8 cellular contexts compared by ENCODE assay signal in genomic region chr10:18651324-18652007, GRCh38. TPM values are rescaled to one million over a fixed set of nuclear protein-coding genes. Genes with fewer than 3 reads are reported as not detected.
A peak's percentile ranks its signal among the peaks of the same experiment; 100 is the strongest.
DNase-seq lines count a peak whose midpoint lies in the region; ATAC-seq, FAIRE-seq and TF ChIP-seq lines count a peak whose summit lies in the region.

NSUN6 (minus strand) TSS chr10:18651587; CDS start chr10:18651203, 384 bp downstream.

- TF ChIP-seq POLR2A in GM12892 (IDR thresholded peaks at IDR 0.05; ENCODE audit: low read depth, low read length) (peak; percentile 87), prostate gland (IDR thresholded peaks at IDR 0.05) (peak; percentile 79)

- peaks cover 15% of the 10 kb centered on the region for H3K36me3 Mint-ChIP-seq in T-helper 1 cell treated with Interleukin-12 subunit alpha and Interleukin-12 subunit beta and Interleukin-4 antibody, amounts not matched to agents 30 μg/mL and 1 μg/mL, for 36 hours (ENCODE audit: low read depth)

- peak within 1 kb of the TSS; percentile 98 for H3K27ac Mint-ChIP-seq in T-helper 1 cell treated with Interleukin-12 subunit alpha and Interleukin-12 subunit beta and Interleukin-4 antibody, amounts not matched to agents 30 μg/mL and 1 μg/mL, for 36 hours

- H3K36me3 ChIP-seq in prostate gland, result no peaks in the 10 kb centered on the region

- FAIRE-seq in GM12892 (lab: Jason Lieb, UNC), result peak; percentile 99
- FAIRE-seq in urothelium cell line (lab: Jason Lieb, UNC), result peak; percentile 50

- H3K27me3 Mint-ChIP-seq in T-helper 1 cell treated with Interleukin-12 subunit alpha and Interleukin-12 subunit beta and Interleukin-4 antibody, amounts not matched to agents 30 μg/mL and 1 μg/mL, for 36 hours (ENCODE audit: low read depth), result no peaks in the 10 kb centered on the region

- H3K4me1 Mint-ChIP-seq in T-helper 1 cell treated with Interleukin-12 subunit alpha and Interleukin-12 subunit beta and Interleukin-4 antibody, amounts not matched to agents 30 μg/mL and 1 μg/mL, for 36 hours (ENCODE audit: low read depth), result peaks cover 37% of the 10 kb centered on the region

- H3K9me3 Mint-ChIP-seq in T-helper 1 cell treated with Interleukin-12 subunit alpha and Interleukin-12 subunit beta and Interleukin-4 antibody, amounts not matched to agents 30 μg/mL and 1 μg/mL, for 36 hours, result no peaks in the 10 kb centered on the region

- intact Hi-C loops in left ventricle myocardium superior (cut with micrococcal nuclease), result no loop called here
- intact Hi-C loops in prostate gland (cut with DNase I), result no loop called here

- peak within 1 kb of the TSS; percentile 55 for H3K4me3 ChIP-seq in prostate gland

- H3K27me3 ChIP-seq in prostate gland (replicated peaks; ENCODE audit: insufficient read depth), result no peaks in the 10 kb centered on the region

- peak; percentile 48 for DNase-seq in GM12892 (ENCODE audit: insufficient read length)
- DNase-seq in NCI-H1417 treated with DMSO at 0.1 percent for 48 hours (lab: John Stamatoyannopoulos, UW), result peak; percentile 28
- peak; percentile 81 for DNase-seq in amniotic epithelial cell (ENCODE audit: low read depth)
- DNase-seq in left ventricle myocardium superior, result peak; percentile 93
- peak; percentile 88 for DNase-seq in prostate gland (ENCODE audit: low spot score)
- peak; percentile 86 for DNase-seq in urothelium cell line (ENCODE audit: low spot score)

- under 1% methylated on average over 39 of the region's 39 CpGs for WGBS in prostate gland

- ATAC-seq in HG02759 (IDR thresholded peaks at IDR 0.05; ENCODE audit: unreplicated experiment), result peak; percentile 99
- ATAC-seq in left ventricle myocardium superior, result peak; percentile 99

- peak within 1 kb of the TSS; percentile 93 for H3K4me3 Mint-ChIP-seq in T-helper 1 cell treated with Interleukin-12 subunit alpha and Interleukin-12 subunit beta and Interleukin-4 antibody, amounts not matched to agents 30 μg/mL and 1 μg/mL, for 36 hours

- no peaks in the 10 kb centered on the region for H3K9me3 ChIP-seq in prostate gland

- H3K4me1 ChIP-seq in prostate gland (replicated peaks), result no peaks in the 10 kb centered on the region

- H3K27ac ChIP-seq in prostate gland, result peak within 1 kb of the TSS; percentile 87 to 91

- TF ChIP-seq CTCF in prostate gland (IDR thresholded peaks at IDR 0.05), result peak in 1 of 4 experiments; percentile 33

RNA-seq across cellular contexts. Expression of gene NSUN6, which starts in this region (rescaled TPM):
- 13.6 TPM for polyA plus RNA-seq in GM12892 (2012; ENCODE audit: missing spikeins)
- 6.7 TPM for total RNA-seq in left ventricle myocardium superior
- 10 to 100 TPM; 11.7 to 17.1 TPM for total RNA-seq in prostate gland

Comparison
In these comparisons a context has a peak if more than half of its experiments do, and no peak if none do; other contexts are left out.
1. Peak in every context shown above with its lines: DNase-seq, ATAC-seq, H3K4me3 ChIP-seq and H3K27ac ChIP-seq.
2. DNase-seq: peak in every context shown above with its lines; median percentile 93 in left ventricle myocardium superior; 88 in prostate gland; 86 in urothelium cell line; 81 in amniotic epithelial cell; 48 in GM12892; 28 in NCI-H1417 treated with DMSO at 0.1 percent for 48 hours.